ENCODE assay signal across 8 cellular contexts in genomic region chr11:86218125-86219081, GRCh38. TPM values are rescaled to one million over a fixed set of nuclear protein-coding genes. Genes with fewer than 3 reads are reported as not detected.
A peak's percentile ranks its signal among the peaks of the same experiment; 100 is the strongest.
DNase-seq lines count a peak whose midpoint lies in the region; ATAC-seq and TF ChIP-seq lines count a peak whose summit lies in the region.

No MANE protein-coding gene starts in this region.

- no peak overlapping the region for H3K27ac ChIP-seq in ACC112 (ENCODE audit: low read depth, low read length)

- no peak for TF ChIP-seq POLR2A in lower leg skin (IDR thresholded peaks at IDR 0.05)

- 24 to 33% methylated on average over 14 of the region's 14 CpGs for WGBS in lower leg skin, 2 donors

- intact Hi-C loops in lower leg skin (cut with DNase I; ENCODE audit: low total_unique reads) = loop anchor here (5.0 to 10.0 kb wide), 2 partner anchors 274 to 361 kb away; partner anchors contain the start of gene CCDC83

- H3K27me3 ChIP-seq in ACC112 (ENCODE audit: insufficient read depth, low read length) = no peaks in the 10 kb centered on the region

- H3K36me3 ChIP-seq in ACC112 (ENCODE audit: insufficient read depth, low read length) = no peaks in the 10 kb centered on the region

- DNase-seq in NCI-H2196 treated with DMSO at 0.1 percent for 48 hours (lab: John Stamatoyannopoulos, UW; ENCODE audit: unreplicated experiment) (peak; percentile 4), dermis blood vessel endothelial cell (peak; percentile 86), lower leg skin (ENCODE audit: low spot score in 2 of 2) (peak; percentile 61 to 93)
- peak in 2 of 3 experiments; percentile 31 to 63 for DNase-seq in stimulated activated CD4-positive, alpha-beta T cell treated with anti-CD3 and anti-CD28 coated beads, TNF-alpha, amount 100 ng/mL, for 24 hours (ENCODE audit: low read depth in 3 of 3)

- peak; percentile 33 for ATAC-seq in GM18519 (IDR thresholded peaks at IDR 0.05; ENCODE audit: low FRiP score, unreplicated experiment)
- peak; percentile 39 for ATAC-seq in HG03097 (IDR thresholded peaks at IDR 0.05; ENCODE audit: low FRiP score, unreplicated experiment)
- peak; percentile 19 to 47 for ATAC-seq in activated CD4-positive, CD25-positive, alpha-beta regulatory T cell treated with anti-CD3 and anti-CD28 coated beads, Interleukin-2, amount 50 U/mL, for 24 hours

- H3K4me1 ChIP-seq in ACC112 (ENCODE audit: control insufficient read depth, insufficient read depth, low read length, unreplicated experiment) = peaks cover 4% of the 10 kb centered on the region

- H3K4me3 ChIP-seq in ACC112 (ENCODE audit: low read depth, low read length) (peak overlapping the region; percentile 60), lower leg skin (ENCODE audit: low read depth, poor library complexity, severe bottlenecking) (no peak overlapping the region)

- TF ChIP-seq CTCF in lower leg skin (IDR thresholded peaks at IDR 0.05) = peak in 1 of 3 donors; percentile 68

- no peaks in the 10 kb centered on the region for H3K79me2 ChIP-seq in ACC112 (ENCODE audit: control insufficient read depth, insufficient read depth, low read length, unreplicated experiment)

- H2AFZ ChIP-seq in ACC112 (ENCODE audit: low read length, unreplicated experiment) = peak overlapping the region; percentile 79

RNA-seq across cellular contexts. Expression of gene EED, which starts 26.1 kb away (rescaled TPM):
- total RNA-seq in dermis blood vessel endothelial cell (17.6 and 21.4 TPM in 2 replicates), lower leg skin (10 to 100 TPM; 13.7 to 18.8 (median 16.2) TPM)

Comparison
In these comparisons a context has a peak if more than half of its experiments do, and no peak if none do; other contexts are left out.
1. DNase-seq: peak in every context shown above with its lines; median percentile 86 in dermis blood vessel endothelial cell; 77 in lower leg skin; 47 in stimulated activated CD4-positive, alpha-beta T cell treated with anti-CD3 and anti-CD28 coated beads, TNF-alpha, amount 100 ng/mL, for 24 hours; 4 in NCI-H2196 treated with DMSO at 0.1 percent for 48 hours.